ENCODE assay signal across 1 cellular context in genomic region chr10:16436758-16437539, GRCh38.
A peak's percentile ranks its signal among the peaks of the same experiment; 100 is the strongest.
TF ChIP-seq lines count a peak whose summit lies in the region.

PTER (plus strand) TSS chr10:16437010; CDS start chr10:16484385, 47,375 bp downstream.

TF ChIP-seq in HepG2, 621 proteins besides CTCF, POLR2A, EP300 and RAD21 (continued from another document and continues in another):
- peak; percentile 85 for TF ChIP-seq ZNF687 (CRISPR knock-in tag; IDR thresholded peaks at IDR 0.05)
- TF ChIP-seq SIN3A (IDR thresholded peaks at IDR 0.05; ENCODE audit: borderline replicate concordance, low read depth, low read length), result peak; percentile 47; the same call in 1 of the 2 replicates
- TF ChIP-seq NFE2L1 (CRISPR knock-in tag; IDR thresholded peaks at IDR 0.05; ENCODE audit: borderline replicate concordance), result no peak
- TF ChIP-seq ARID2 (CRISPR knock-in tag; IDR thresholded peaks at IDR 0.05; ENCODE audit: borderline replicate concordance), result peak; percentile 30; the same call in 1 of the 2 replicates
- no peak for TF ChIP-seq ZNF607 (CRISPR knock-in tag; IDR thresholded peaks at IDR 0.05; ENCODE audit: borderline replicate concordance)
- no peak for TF ChIP-seq ZNF781 (CRISPR knock-in tag; IDR thresholded peaks at IDR 0.05; ENCODE audit: borderline replicate concordance, not compliant biosample characterization)
- TF ChIP-seq TBX2 (CRISPR knock-in tag; IDR thresholded peaks at IDR 0.05; ENCODE audit: borderline replicate concordance), result peak; percentile 17; the same call in 1 of the 2 replicates
- TF ChIP-seq SP5 (CRISPR knock-in tag; IDR thresholded peaks at IDR 0.05; ENCODE audit: borderline replicate concordance, low read depth), result no peak
- no peak for TF ChIP-seq NFYC (CRISPR knock-in tag; IDR thresholded peaks at IDR 0.05)
- TF ChIP-seq MZF1 (CRISPR knock-in tag; IDR thresholded peaks at IDR 0.05; ENCODE audit: borderline replicate concordance), result no peak
- peak; percentile 84 for TF ChIP-seq SRF (IDR thresholded peaks at IDR 0.05; ENCODE audit: low read depth, low read length)
- TF ChIP-seq NR2F6 (IDR thresholded peaks at IDR 0.05), result no peak
- TF ChIP-seq NR2F6 (CRISPR knock-in tag; IDR thresholded peaks at IDR 0.05), result peak; percentile 39; the same call in 1 of the 2 replicates
- no peak for TF ChIP-seq FOXA1 (IDR thresholded peaks at IDR 0.05)
- TF ChIP-seq FOXA1 (CRISPR knock-in tag; IDR thresholded peaks at IDR 0.05), result no peak
- no peak for TF ChIP-seq ATF2 (CRISPR knock-in tag; IDR thresholded peaks at IDR 0.05)
- no peak for TF ChIP-seq MXD1 (CRISPR knock-in tag; IDR thresholded peaks at IDR 0.05)
- TF ChIP-seq SP4 (CRISPR knock-in tag; IDR thresholded peaks at IDR 0.05), result peak; percentile 79
- TF ChIP-seq ZNF713 (CRISPR knock-in tag; IDR thresholded peaks at IDR 0.05), result 0 out of 2 replicates have a peak, but pooled peaks have one; percentile 41
- TF ChIP-seq ZNF609 (CRISPR knock-in tag; IDR thresholded peaks at IDR 0.05; ENCODE audit: borderline replicate concordance), result 0 out of 2 replicates have a peak, but pooled peaks have one; percentile 27
- TF ChIP-seq ZNF777 (CRISPR knock-in tag; IDR thresholded peaks at IDR 0.05), result peak; percentile 77
- TF ChIP-seq RORA (CRISPR knock-in tag; IDR thresholded peaks at IDR 0.05), result no peak
- no peak for TF ChIP-seq ZFAT (CRISPR knock-in tag; conservative IDR thresholded peaks at IDR 0.05)
- no peak for TF ChIP-seq SMAD1 (CRISPR knock-in tag; IDR thresholded peaks at IDR 0.05; ENCODE audit: borderline replicate concordance, low read depth)
- 0 out of 2 replicates have a peak, but pooled peaks have one; percentile 22 for TF ChIP-seq ISL2 (CRISPR knock-in tag; IDR thresholded peaks at IDR 0.05)
- TF ChIP-seq TOE1 (CRISPR knock-in tag; IDR thresholded peaks at IDR 0.05), result no peak
- no peak for TF ChIP-seq HOXA3 (CRISPR knock-in tag; IDR thresholded peaks at IDR 0.05)
- no peak for TF ChIP-seq ZNF558 (CRISPR knock-in tag; IDR thresholded peaks at IDR 0.05; ENCODE audit: borderline replicate concordance)
- no peak for TF ChIP-seq ZSCAN30 (CRISPR knock-in tag; IDR thresholded peaks at IDR 0.05)
- no peak for TF ChIP-seq ZNF567 (CRISPR knock-in tag; IDR thresholded peaks at IDR 0.05; ENCODE audit: borderline replicate concordance)
- TF ChIP-seq DMAP1 (CRISPR knock-in tag; IDR thresholded peaks at IDR 0.05), result peak; percentile 25; the same call in 1 of the 2 replicates
- TF ChIP-seq HOMEZ (CRISPR knock-in tag; IDR thresholded peaks at IDR 0.05; ENCODE audit: low read depth), result 0 out of 2 replicates have a peak, but pooled peaks have one; percentile 48
- peak; percentile 81 for TF ChIP-seq DRAP1 (CRISPR knock-in tag; IDR thresholded peaks at IDR 0.05)
- no peak for TF ChIP-seq ATF3 (CRISPR knock-in tag; IDR thresholded peaks at IDR 0.05)
- TF ChIP-seq AKNA (CRISPR knock-in tag; IDR thresholded peaks at IDR 0.05; ENCODE audit: borderline replicate concordance), result no peak
- TF ChIP-seq POLR2AphosphoS5 (IDR thresholded peaks at IDR 0.05; ENCODE audit: low read depth, low read length), result peak; percentile 69; the same call in 1 of the 2 replicates
- TF ChIP-seq ZNF770 (CRISPR knock-in tag; IDR thresholded peaks at IDR 0.05), result 0 out of 2 replicates have a peak, but pooled peaks have one; percentile 26
- no peak for TF ChIP-seq ATF4 (CRISPR knock-in tag; IDR thresholded peaks at IDR 0.05)
- no peak for TF ChIP-seq RFX3 (CRISPR knock-in tag; IDR thresholded peaks at IDR 0.05)
